In the genomic region with DNA sequence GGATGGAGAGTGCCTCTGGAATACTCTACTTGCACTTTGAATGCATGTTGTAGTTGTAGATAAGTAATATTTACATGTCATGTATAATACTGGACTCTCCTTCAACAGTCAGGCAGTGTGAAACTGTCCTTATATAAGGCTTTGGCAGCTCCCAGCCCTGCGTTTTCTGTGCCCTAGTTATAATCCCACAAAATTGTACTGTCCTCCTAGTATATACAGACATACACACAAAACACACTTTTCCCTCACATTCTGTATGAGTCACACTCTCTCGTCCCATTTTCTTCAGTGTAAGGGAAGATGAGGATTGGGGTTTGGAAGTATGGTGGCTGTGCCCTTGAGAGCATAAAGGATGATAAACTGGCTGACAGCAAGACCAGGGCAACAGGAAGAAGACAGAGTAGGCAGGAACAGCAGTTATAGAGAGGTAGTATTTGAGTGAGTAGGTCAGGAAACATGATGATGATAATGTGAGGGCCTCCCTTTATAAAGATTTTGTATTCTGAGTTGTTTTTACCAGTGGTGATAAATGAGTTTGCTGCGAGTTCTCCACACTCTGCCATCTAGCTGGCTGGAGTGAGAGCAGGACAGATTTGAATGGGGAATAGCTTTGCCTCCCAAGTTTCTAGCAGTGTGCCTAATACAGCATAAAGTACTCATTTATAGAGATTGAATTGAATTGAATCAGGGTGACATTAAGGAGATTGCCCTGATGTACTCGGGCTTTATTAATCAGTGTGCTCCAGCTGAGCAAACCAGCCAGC, we compare ENCODE assay signal across 1 cellular context.
TF ChIP-seq lines count a peak whose summit lies in the region.

No MANE protein-coding gene starts in this region.

TF ChIP-seq in WTC11, 78 proteins besides CTCF, POLR2A, EP300 and RAD21 (continued from another document):
- TF ChIP-seq, protein P1, sequence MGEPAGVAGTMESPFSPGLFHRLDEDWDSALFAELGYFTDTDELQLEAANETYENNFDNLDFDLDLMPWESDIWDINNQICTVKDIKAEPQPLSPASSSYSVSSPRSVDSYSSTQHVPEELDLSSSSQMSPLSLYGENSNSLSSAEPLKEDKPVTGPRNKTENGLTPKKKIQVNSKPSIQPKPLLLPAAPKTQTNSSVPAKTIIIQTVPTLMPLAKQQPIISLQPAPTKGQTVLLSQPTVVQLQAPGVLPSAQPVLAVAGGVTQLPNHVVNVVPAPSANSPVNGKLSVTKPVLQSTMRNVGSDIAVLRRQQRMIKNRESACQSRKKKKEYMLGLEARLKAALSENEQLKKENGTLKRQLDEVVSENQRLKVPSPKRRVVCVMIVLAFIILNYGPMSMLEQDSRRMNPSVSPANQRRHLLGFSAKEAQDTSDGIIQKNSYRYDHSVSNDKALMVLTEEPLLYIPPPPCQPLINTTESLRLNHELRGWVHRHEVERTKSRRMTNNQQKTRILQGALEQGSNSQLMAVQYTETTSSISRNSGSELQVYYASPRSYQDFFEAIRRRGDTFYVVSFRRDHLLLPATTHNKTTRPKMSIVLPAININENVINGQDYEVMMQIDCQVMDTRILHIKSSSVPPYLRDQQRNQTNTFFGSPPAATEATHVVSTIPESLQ (CRISPR knock-in tag; IDR thresholded peaks at IDR 0.05) = no peak
- TF ChIP-seq, protein P2, sequence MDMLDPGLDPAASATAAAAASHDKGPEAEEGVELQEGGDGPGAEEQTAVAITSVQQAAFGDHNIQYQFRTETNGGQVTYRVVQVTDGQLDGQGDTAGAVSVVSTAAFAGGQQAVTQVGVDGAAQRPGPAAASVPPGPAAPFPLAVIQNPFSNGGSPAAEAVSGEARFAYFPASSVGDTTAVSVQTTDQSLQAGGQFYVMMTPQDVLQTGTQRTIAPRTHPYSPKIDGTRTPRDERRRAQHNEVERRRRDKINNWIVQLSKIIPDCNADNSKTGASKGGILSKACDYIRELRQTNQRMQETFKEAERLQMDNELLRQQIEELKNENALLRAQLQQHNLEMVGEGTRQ (CRISPR knock-in tag; IDR thresholded peaks at IDR 0.05) = no peak
- TF ChIP-seq EMX1 (CRISPR knock-in tag; IDR thresholded peaks at IDR 0.05) = no peak
- TF ChIP-seq, protein P3, sequence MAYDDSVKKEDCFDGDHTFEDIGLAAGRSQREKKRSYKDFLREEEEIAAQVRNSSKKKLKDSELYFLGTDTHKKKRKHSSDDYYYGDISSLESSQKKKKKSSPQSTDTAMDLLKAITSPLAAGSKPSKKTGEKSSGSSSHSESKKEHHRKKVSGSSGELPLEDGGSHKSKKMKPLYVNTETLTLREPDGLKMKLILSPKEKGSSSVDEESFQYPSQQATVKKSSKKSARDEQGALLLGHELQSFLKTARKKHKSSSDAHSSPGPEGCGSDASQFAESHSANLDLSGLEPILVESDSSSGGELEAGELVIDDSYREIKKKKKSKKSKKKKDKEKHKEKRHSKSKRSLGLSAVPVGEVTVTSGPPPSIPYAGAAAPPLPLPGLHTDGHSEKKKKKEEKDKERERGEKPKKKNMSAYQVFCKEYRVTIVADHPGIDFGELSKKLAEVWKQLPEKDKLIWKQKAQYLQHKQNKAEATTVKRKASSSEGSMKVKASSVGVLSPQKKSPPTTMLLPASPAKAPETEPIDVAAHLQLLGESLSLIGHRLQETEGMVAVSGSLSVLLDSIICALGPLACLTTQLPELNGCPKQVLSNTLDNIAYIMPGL (CRISPR knock-in tag; IDR thresholded peaks at IDR 0.05) = no peak
- TF ChIP-seq, protein P4, sequence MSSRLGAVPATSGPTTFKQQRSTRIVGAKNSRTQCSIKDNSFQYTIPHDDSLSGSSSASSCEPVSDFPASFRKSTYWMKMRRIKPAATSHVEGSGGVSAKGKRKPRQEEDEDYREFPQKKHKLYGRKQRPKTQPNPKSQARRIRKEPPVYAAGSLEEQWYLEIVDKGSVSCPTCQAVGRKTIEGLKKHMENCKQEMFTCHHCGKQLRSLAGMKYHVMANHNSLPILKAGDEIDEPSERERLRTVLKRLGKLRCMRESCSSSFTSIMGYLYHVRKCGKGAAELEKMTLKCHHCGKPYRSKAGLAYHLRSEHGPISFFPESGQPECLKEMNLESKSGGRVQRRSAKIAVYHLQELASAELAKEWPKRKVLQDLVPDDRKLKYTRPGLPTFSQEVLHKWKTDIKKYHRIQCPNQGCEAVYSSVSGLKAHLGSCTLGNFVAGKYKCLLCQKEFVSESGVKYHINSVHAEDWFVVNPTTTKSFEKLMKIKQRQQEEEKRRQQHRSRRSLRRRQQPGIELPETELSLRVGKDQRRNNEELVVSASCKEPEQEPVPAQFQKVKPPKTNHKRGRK (CRISPR knock-in tag; IDR thresholded peaks at IDR 0.05; ENCODE audit: borderline replicate concordance) = no peak
- TF ChIP-seq, protein P5, sequence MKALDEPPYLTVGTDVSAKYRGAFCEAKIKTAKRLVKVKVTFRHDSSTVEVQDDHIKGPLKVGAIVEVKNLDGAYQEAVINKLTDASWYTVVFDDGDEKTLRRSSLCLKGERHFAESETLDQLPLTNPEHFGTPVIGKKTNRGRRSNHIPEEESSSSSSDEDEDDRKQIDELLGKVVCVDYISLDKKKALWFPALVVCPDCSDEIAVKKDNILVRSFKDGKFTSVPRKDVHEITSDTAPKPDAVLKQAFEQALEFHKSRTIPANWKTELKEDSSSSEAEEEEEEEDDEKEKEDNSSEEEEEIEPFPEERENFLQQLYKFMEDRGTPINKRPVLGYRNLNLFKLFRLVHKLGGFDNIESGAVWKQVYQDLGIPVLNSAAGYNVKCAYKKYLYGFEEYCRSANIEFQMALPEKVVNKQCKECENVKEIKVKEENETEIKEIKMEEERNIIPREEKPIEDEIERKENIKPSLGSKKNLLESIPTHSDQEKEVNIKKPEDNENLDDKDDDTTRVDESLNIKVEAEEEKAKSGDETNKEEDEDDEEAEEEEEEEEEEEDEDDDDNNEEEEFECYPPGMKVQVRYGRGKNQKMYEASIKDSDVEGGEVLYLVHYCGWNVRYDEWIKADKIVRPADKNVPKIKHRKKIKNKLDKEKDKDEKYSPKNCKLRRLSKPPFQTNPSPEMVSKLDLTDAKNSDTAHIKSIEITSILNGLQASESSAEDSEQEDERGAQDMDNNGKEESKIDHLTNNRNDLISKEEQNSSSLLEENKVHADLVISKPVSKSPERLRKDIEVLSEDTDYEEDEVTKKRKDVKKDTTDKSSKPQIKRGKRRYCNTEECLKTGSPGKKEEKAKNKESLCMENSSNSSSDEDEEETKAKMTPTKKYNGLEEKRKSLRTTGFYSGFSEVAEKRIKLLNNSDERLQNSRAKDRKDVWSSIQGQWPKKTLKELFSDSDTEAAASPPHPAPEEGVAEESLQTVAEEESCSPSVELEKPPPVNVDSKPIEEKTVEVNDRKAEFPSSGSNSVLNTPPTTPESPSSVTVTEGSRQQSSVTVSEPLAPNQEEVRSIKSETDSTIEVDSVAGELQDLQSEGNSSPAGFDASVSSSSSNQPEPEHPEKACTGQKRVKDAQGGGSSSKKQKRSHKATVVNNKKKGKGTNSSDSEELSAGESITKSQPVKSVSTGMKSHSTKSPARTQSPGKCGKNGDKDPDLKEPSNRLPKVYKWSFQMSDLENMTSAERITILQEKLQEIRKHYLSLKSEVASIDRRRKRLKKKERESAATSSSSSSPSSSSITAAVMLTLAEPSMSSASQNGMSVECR (CRISPR knock-in tag; IDR thresholded peaks at IDR 0.05; ENCODE audit: borderline replicate concordance) = no peak
- TF ChIP-seq ZNF138 (CRISPR knock-in tag; conservative IDR thresholded peaks at IDR 0.05) = no peak
- no peak for TF ChIP-seq RELA (CRISPR knock-in tag; IDR thresholded peaks at IDR 0.05; ENCODE audit: borderline replicate concordance)
- TF ChIP-seq SOX15 (CRISPR knock-in tag; IDR thresholded peaks at IDR 0.05) = no peak
- TF ChIP-seq PRRX2 (CRISPR knock-in tag; IDR thresholded peaks at IDR 0.05) = no peak
- TF ChIP-seq ZNF232 (CRISPR knock-in tag; IDR thresholded peaks at IDR 0.05) = no peak
- TF ChIP-seq CBFB (CRISPR knock-in tag; IDR thresholded peaks at IDR 0.05; ENCODE audit: low read depth) = no peak
